8 cellular contexts compared by ENCODE assay signal in genomic region chr9:35658894-35659220, GRCh38. TPM values are rescaled to one million over a fixed set of nuclear protein-coding genes. Genes with fewer than 3 reads are reported as not detected.
DNase-seq lines count a peak whose midpoint lies in the region; ATAC-seq, FAIRE-seq and TF ChIP-seq lines count a peak whose summit lies in the region.

No MANE protein-coding gene starts in this region.

- no peak for TF ChIP-seq POLR2A in H54 (IDR thresholded peaks at IDR 0.05; ENCODE audit: low read depth, low read length)

- 0 out of 2 replicates have a peak, but pooled peaks have one; percentile 13 for TF ChIP-seq CTCF in PC-9 (conservative IDR thresholded peaks at IDR 0.05)
- TF ChIP-seq CTCF in mesothelial cell of epicardium (IDR thresholded peaks at IDR 0.05; ENCODE audit: unreplicated experiment): no peak

- H3K4me1 Mint-ChIP-seq in mesothelial cell of epicardium: peaks cover 31% of the 10 kb centered on the region

- H3K27ac Mint-ChIP-seq in mesothelial cell of epicardium: peak overlapping the region; percentile 98

- H3F3A ChIP-seq in PC-9 (ENCODE audit: insufficient read depth, low read depth): peaks cover 22% of the 10 kb centered on the region; the same call in 1 of the 2 replicates

- no peak for ATAC-seq in HG03139 (IDR thresholded peaks at IDR 0.05; ENCODE audit: unreplicated experiment)

- POLR2A ChIA-PET in PC-9 (lab: Charles Lee; ENCODE audit: unreplicated experiment): interaction anchor here (0.7 kb wide), 1 partner anchor 586 kb away, joined by 13 read pairs; the partner anchor contains the start of gene VCP

- H3K4me3 Mint-ChIP-seq in mesothelial cell of epicardium: peak overlapping the region; percentile 76

- H4K20me1 ChIP-seq in PC-9 (ENCODE audit: insufficient read depth): no peaks in the 10 kb centered on the region

- peak overlapping the region; percentile 72 for H3K4me3 ChIP-seq in PC-9
- H3K4me3 ChIP-seq in duodenal mucosa (ENCODE audit: low read depth in 1 of 2, low read length in 2 of 2): peak overlapping the region; percentile 77 to 89

- H3K27me3 ChIP-seq in PC-9 (ENCODE audit: insufficient read depth, low read depth) (no peaks in the 10 kb centered on the region), duodenal mucosa (ENCODE audit: control insufficient read depth in 1 of 2, insufficient read depth in 2 of 2, low read length in 2 of 2) (no peaks in the 10 kb centered on the region)

- peak overlapping the region; percentile 80 for H3K4me2 ChIP-seq in PC-9

- peaks cover 3% of the 10 kb centered on the region for H3K36me3 Mint-ChIP-seq in mesothelial cell of epicardium

- BruUV-seq in PC-9 (replicated peaks; lab: Mats Ljungman, UMichigan): no TSS peak

- H3K27me3 Mint-ChIP-seq in mesothelial cell of epicardium (ENCODE audit: low read depth): peaks cover 3% of the 10 kb centered on the region

- H3K9me2 ChIP-seq in PC-9 (ENCODE audit: insufficient read depth): no peaks in the 10 kb centered on the region

- H2AFZ ChIP-seq in PC-9: peak overlapping the region; percentile 74

- CTCF ChIA-PET in PC-9 (lab: Charles Lee): no interaction called here

- no peaks in the 10 kb centered on the region for H3K36me3 ChIP-seq in PC-9 (ENCODE audit: low read depth)
- H3K36me3 ChIP-seq in duodenal mucosa (ENCODE audit: control insufficient read depth in 1 of 2, insufficient read depth in 2 of 2, low read length in 2 of 2): peaks cover 8 to 11% of the 10 kb centered on the region in 2 donors

- H3K4me1 ChIP-seq in PC-9 (replicated peaks; ENCODE audit: insufficient read depth) (peaks cover 24% of the 10 kb centered on the region), duodenal mucosa (ENCODE audit: control insufficient read depth in 1 of 2, insufficient read depth in 2 of 2, low read length in 2 of 2) (peaks cover 35 to 45% of the 10 kb centered on the region in 2 donors)

- peak overlapping the region; percentile 94 for H3K27ac ChIP-seq in PC-9
- peak overlapping the region; percentile 99 for H3K27ac ChIP-seq in duodenal mucosa (ENCODE audit: low read depth, low read length)

- FAIRE-seq in H54 (lab: Jason Lieb, UNC): no peak

- intact Hi-C loops in PC-9 (cut with micrococcal nuclease; ENCODE audit: unreplicated experiment): loop anchor here (1.0 to 5.0 kb wide), 4 partner anchors 38 to 248 kb away; partner anchors contain the start of genes CREB3, HRCT1, SPAAR and TESK1

- H3K9me3 Mint-ChIP-seq in mesothelial cell of epicardium: no peaks in the 10 kb centered on the region

- peak overlapping the region; percentile 81 to 86 for H3K9ac ChIP-seq in duodenal mucosa (ENCODE audit: low read depth in 1 of 2, low read length in 2 of 2)

- DNase-seq in A172 (ENCODE audit: low spot score) (peak; percentile 53), GM03348 (ENCODE audit: low spot score) (peak; percentile 55), PC-9 (peak in 1 of 2 experiments; percentile 17), mesothelial cell of epicardium (ENCODE audit: low spot score in 2 of 2, unreplicated experiment in 2 of 2) (no peak), COLO829 (ENCODE audit: low spot score) (no peak), H54 (ENCODE audit: insufficient read length, low spot score) (no peak)

- H3K9me3 ChIP-seq in PC-9 (ENCODE audit: insufficient read depth, low read depth): no peaks in the 10 kb centered on the region
- H3K9me3 ChIP-seq in duodenal mucosa (ENCODE audit: control insufficient read depth in 1 of 2, low read length in 2 of 2): no peaks in the 10 kb centered on the region

- 0 out of 2 replicates have a peak, but pooled peaks cover 5% of the 10 kb centered on the region for H3K79me2 ChIP-seq in PC-9 (ENCODE audit: low read depth)

RNA-seq across cellular contexts. Expression of gene CCDC107, which starts 0.8 kb away (rescaled TPM):
- 5.7 and 12.6 TPM in 2 replicates for total RNA-seq in A172 (2014; rRNA removed; shearing (Covaris generic))
- total RNA-seq in PC-9 (2021): 6.9 and 10.5 TPM in 2 replicates
- 16.7 to 17.8 TPM (median 17.0 TPM) in 3 replicates for total RNA-seq in mesothelial cell of epicardium

RNA-seq across cellular contexts. Expression of gene RMRP, which starts 1.0 kb away (rescaled TPM):
- total RNA-seq in A172 (2014; rRNA removed; shearing (Covaris generic)): 1,768 and 6,657 TPM in 2 replicates
- 13,432 and 13,506 TPM in 2 replicates for total RNA-seq in PC-9 (2021)
- total RNA-seq in mesothelial cell of epicardium: 20,234 to 21,305 TPM (median 21,148 TPM) in 3 replicates

RNA-seq across cellular contexts. Expression of gene ARHGEF39, which starts 6.1 kb away (rescaled TPM):
- 2.5 and 3.6 TPM in 2 replicates for total RNA-seq in A172 (2014; rRNA removed; shearing (Covaris generic))
- total RNA-seq in PC-9 (2021): 13.5 and 15.6 TPM in 2 replicates
- 6.3 to 8.0 TPM (median 6.5 TPM) in 3 replicates for total RNA-seq in mesothelial cell of epicardium

RNA-seq across cellular contexts. Expression of gene SIT1, which starts 8.1 kb away (rescaled TPM):
- not detected in 2 replicates for total RNA-seq in A172 (2014; rRNA removed; shearing (Covaris generic))
- total RNA-seq in PC-9 (2021) (not detected in 2 replicates), mesothelial cell of epicardium (not detected in 3 replicates)

RNA-seq across cellular contexts. Expression of gene CA9, which starts 14.9 kb away (rescaled TPM):
- total RNA-seq in A172 (2014; rRNA removed; shearing (Covaris generic)): not detected in 2 replicates
- total RNA-seq in PC-9 (2021) (2.5 and 6.6 TPM in 2 replicates), mesothelial cell of epicardium (1.1 to 2.3 TPM (median 1.7 TPM) in 3 replicates)

Comparison
In these comparisons a context has a peak if more than half of its experiments do, and no peak if none do; other contexts are left out.
1. DNase-seq: peak in A172 (single experiment) and GM03348 (single experiment); none in mesothelial cell of epicardium (0 of 2), COLO829 (single experiment) and H54 (single experiment).